Comparison of ENCODE assay signal across 9 cellular contexts in the genomic region with DNA sequence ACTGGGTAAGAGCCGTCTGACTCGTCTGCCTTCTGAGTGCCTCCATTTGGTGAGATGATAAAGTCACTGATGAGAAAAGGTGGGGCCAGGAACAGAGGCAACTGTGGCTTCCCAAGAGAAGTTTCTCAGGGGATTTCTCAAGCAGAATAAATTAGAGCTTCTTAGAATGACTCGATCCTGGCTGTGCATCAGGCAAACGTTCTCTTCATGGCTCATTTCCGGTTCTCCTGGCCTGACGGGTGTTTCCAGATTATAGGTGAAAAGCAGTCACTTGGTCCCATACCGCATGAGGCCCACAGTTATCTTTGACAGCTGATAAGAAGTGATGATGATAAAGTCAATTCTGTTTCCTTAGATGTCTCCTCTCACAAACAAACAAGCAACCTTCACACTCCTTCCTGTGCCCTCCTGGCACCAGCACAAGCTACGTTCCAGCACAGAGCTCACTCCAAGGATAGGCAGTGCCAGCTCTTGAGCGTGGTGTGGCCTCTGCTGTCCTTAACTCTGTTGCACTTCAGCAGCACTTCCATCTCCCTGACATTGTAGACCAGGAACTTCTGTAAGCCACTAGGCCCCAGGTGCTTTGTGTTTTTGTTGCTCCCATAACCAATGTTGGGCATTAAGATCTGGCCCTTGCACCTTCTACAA. TPM values are rescaled to one million over a fixed set of nuclear protein-coding genes. Genes with fewer than 3 reads are reported as not detected.
DNase-seq lines count a peak whose midpoint lies in the region; ATAC-seq and TF ChIP-seq lines count a peak whose summit lies in the region.
"Had no signal": no experiment of that assay in that cellular context is flagged by ENCODE, and none has a peak within 500 bp of the region (broad histone marks: within the 10 kb centered on the region; RNA-seq: fewer than 3 reads in every experiment).

No MANE protein-coding gene starts in this region.

- DNase-seq in GM06990 (ENCODE audit: extremely low read depth, insufficient read length): peak; percentile 45
- DNase-seq in T-helper 17 cell: no peak
- peak; percentile 53 for DNase-seq in kidney tubule cell (ENCODE audit: low spot score)
- no peak for DNase-seq in HPDE6-E6E7 (ENCODE audit: extremely low spot score)
- DNase-seq in H4 (ENCODE audit: low spot score): no peak
- DNase-seq in NCI-H1092 (lab: John Stamatoyannopoulos, UW): no peak
- DNase-seq: caudate nucleus, SHP77 had no signal

- no peak for TF ChIP-seq CTCF in GM06990 (IDR thresholded peaks at IDR 0.05; ENCODE audit: insufficient read depth, low read length, poor library complexity, severe bottlenecking)

- H3K27ac Mint-ChIP-seq in T-helper 17 cell: peak overlapping the region; percentile 3

- H3K36me3 ChIP-seq in GM06990 (ENCODE audit: control insufficient read depth, insufficient read depth, low read length): no peaks in the 10 kb centered on the region

- peak; percentile 55 for ATAC-seq in GM19351 (IDR thresholded peaks at IDR 0.05; ENCODE audit: unreplicated experiment)
- ATAC-seq in T-helper 17 cell: no peak

- no peaks in the 10 kb centered on the region for H3K9me3 ChIP-seq in T-helper 17 cell (ENCODE audit: control insufficient read depth, low read length, poor library complexity, severe bottlenecking)

- no peaks in the 10 kb centered on the region for H3K36me3 Mint-ChIP-seq in T-helper 17 cell (ENCODE audit: low read depth)

- no peak overlapping the region for H3K4me3 ChIP-seq in GM06990 (replicated peaks; ENCODE audit: low read depth, low read length)

- H3K27me3 ChIP-seq in GM06990 (replicated peaks; ENCODE audit: control insufficient read depth, insufficient read depth, low read length): no peaks in the 10 kb centered on the region

- H3K4me3 Mint-ChIP-seq in T-helper 17 cell: no peak overlapping the region

- peaks cover 31% of the 10 kb centered on the region for H3K27me3 Mint-ChIP-seq in T-helper 17 cell

- no peaks in the 10 kb centered on the region for H3K4me1 Mint-ChIP-seq in T-helper 17 cell

RNA-seq across cellular contexts. Expression of gene KCNF1, which starts 37.8 kb away (rescaled TPM):
- total RNA-seq in T-helper 17 cell: not detected
- total RNA-seq in H4 (2014; rRNA removed; shearing (Covaris generic)): 0.14 TPM in 1 of 2 replicates, not detected in the other

Comparison
In these comparisons a context has a peak if more than half of its experiments do, and no peak if none do; other contexts are left out.
1. DNase-seq: peak in GM06990 (single experiment) and kidney tubule cell (single experiment); none in T-helper 17 cell (0 of 3), HPDE6-E6E7 (single experiment), H4 (single experiment) and NCI-H1092 (single experiment).